In the genomic region with DNA sequence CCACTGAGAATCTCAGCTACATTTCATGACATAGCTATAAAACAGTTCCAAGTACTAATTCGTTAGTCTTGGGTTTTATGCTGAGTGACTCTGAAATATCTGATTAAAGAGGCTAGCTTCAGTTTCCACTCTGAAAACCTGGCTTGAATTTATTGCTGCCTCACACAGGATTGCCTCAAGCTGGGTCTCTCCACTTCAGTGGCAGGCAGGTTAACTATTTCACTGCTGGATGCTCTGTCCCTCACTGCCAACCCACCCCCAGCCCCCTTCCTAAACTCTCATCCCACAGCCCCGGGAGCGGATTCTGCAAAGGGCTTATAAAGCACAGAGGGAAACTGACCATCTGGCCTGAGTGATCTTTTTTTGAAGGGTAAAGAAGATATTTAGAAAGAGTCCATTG, we compare ENCODE assay signal across 22 cellular contexts.
DNase-seq lines count a peak whose midpoint lies in the region; ATAC-seq and TF ChIP-seq lines count a peak whose summit lies in the region.
"Had no signal": no experiment of that assay in that cellular context is flagged by ENCODE, and none has a peak within 500 bp of the region (broad histone marks: within the 10 kb centered on the region; RNA-seq: fewer than 3 reads in every experiment).

No MANE protein-coding gene starts in this region.

- H3K9ac ChIP-seq in HUES6 (ENCODE audit: low read length) = no peak overlapping the region

- peak; percentile 33 for DNase-seq in ELF-1 (ENCODE audit: low read depth, low spot score)
- no peak for DNase-seq in hepatocyte (ENCODE audit: low spot score)
- no peak for DNase-seq in stimulated activated CD4-positive, alpha-beta T cell treated with anti-CD3 and anti-CD28 coated beads, Interleukin-2, amount 100 ng/mL, for 24 hours
- DNase-seq: AML-193; C1 segment of cervical spinal cord; Calu3; CD8-positive, alpha-beta T cell; DMS53; GF-D8; NCI-H1105 treated with DMSO at 0.1 percent for 48 hours; NCI-H2081; NCI-H2171; NCI-H345; NCI-H524; NCI-H774 had no signal

- H3K36me3 ChIP-seq in HUES6 (ENCODE audit: control insufficient read depth, insufficient read depth, low read length) (no peaks in the 10 kb centered on the region), hepatocyte (replicated peaks; ENCODE audit: insufficient read depth, low read depth) (no peaks in the 10 kb centered on the region)
- H3K36me3 ChIP-seq: HAP-1, SJSA1 had no signal

- H3K4me1 ChIP-seq in HUES6 (ENCODE audit: control insufficient read depth, insufficient read depth, low read length) (peaks cover 60% of the 10 kb centered on the region), hepatocyte (ENCODE audit: insufficient read depth) (peaks cover 10% of the 10 kb centered on the region)
- H3K4me1 ChIP-seq: SJSA1 had no signal

- H3K36me3 Mint-ChIP-seq in nephron (ENCODE audit: low read depth) = no peaks in the 10 kb centered on the region
- H3K36me3 Mint-ChIP-seq: CD8-positive, alpha-beta T cell; IgD-negative memory B cell had no signal

- H2AFZ ChIP-seq in hepatocyte = no peak overlapping the region

- no peaks in the 10 kb centered on the region for H3K79me2 ChIP-seq in hepatocyte

- 0 out of 2 replicates have a peak, but pooled peaks cover 4% of the 10 kb centered on the region for H3K9me3 ChIP-seq in HUES6 (ENCODE audit: control insufficient read depth, insufficient read depth, low read depth, low read length)
- H3K9me3 ChIP-seq in hepatocyte (ENCODE audit: low read depth) = no peaks in the 10 kb centered on the region
- H3K9me3 ChIP-seq: HAP-1, SJSA1 had no signal

- TF ChIP-seq CTCF in hepatocyte (IDR thresholded peaks at IDR 0.05; ENCODE audit: poor library complexity) (no peak), nephron (IDR thresholded peaks at IDR 0.05; ENCODE audit: unreplicated experiment in 3 of 3) (no peak)

- peak overlapping the region; percentile 12 for H3K4me2 ChIP-seq in hepatocyte

- H3K4me3 ChIP-seq in HUES6 (ENCODE audit: low read depth, low read length) (peak overlapping the region; percentile 8; the same call in 1 of the 2 replicates), hepatocyte (no peak overlapping the region)
- H3K4me3 ChIP-seq: HAP-1, SJSA1 had no signal

- no peaks in the 10 kb centered on the region for H4K20me1 ChIP-seq in hepatocyte (ENCODE audit: insufficient read depth, poor library complexity, severe bottlenecking)

- WGBS in hepatocyte (ENCODE audit: low lambda C conversion rate, missing lambda C conversion rate) = 25% methylated on average over 3 of the region's 3 CpGs

- no peaks in the 10 kb centered on the region for H3K9me2 ChIP-seq in hepatocyte (replicated peaks; ENCODE audit: insufficient read depth)

- H3K4me3 Mint-ChIP-seq in nephron = peak overlapping the region in 1 of 3 experiments; percentile 7
- H3K4me3 Mint-ChIP-seq: CD8-positive, alpha-beta T cell; IgD-negative memory B cell had no signal

- H3K27ac Mint-ChIP-seq in nephron = peak overlapping the region; percentile 19 to 75 (median 30)
- H3K27ac Mint-ChIP-seq: CD8-positive, alpha-beta T cell; IgD-negative memory B cell had no signal

- H3K27ac ChIP-seq in HUES6 (ENCODE audit: low read depth, low read length) (no peak overlapping the region), hepatocyte (no peak overlapping the region)
- H3K27ac ChIP-seq: SJSA1 had no signal

- H3K27me3 Mint-ChIP-seq in nephron (ENCODE audit: low read depth) = no peaks in the 10 kb centered on the region
- H3K27me3 Mint-ChIP-seq: IgD-negative memory B cell had no signal

- H3K9me3 Mint-ChIP-seq in nephron = peaks cover 4% of the 10 kb centered on the region
- H3K9me3 Mint-ChIP-seq: CD8-positive, alpha-beta T cell; IgD-negative memory B cell had no signal

- H3K27me3 ChIP-seq in HUES6 (ENCODE audit: control insufficient read depth, insufficient read depth, low read length) (no peaks in the 10 kb centered on the region), hepatocyte (no peaks in the 10 kb centered on the region)
- H3K27me3 ChIP-seq: SJSA1 had no signal

- peaks cover 41% of the 10 kb centered on the region for H3K4me1 Mint-ChIP-seq in nephron
- H3K4me1 Mint-ChIP-seq: IgD-negative memory B cell had no signal

- ATAC-seq in GM19351 (IDR thresholded peaks at IDR 0.05; ENCODE audit: unreplicated experiment) (no peak), GM18517 (IDR thresholded peaks at IDR 0.05; ENCODE audit: unreplicated experiment) (no peak)
- ATAC-seq: CD8-positive, alpha-beta T cell had no signal
